In the genomic region with DNA sequence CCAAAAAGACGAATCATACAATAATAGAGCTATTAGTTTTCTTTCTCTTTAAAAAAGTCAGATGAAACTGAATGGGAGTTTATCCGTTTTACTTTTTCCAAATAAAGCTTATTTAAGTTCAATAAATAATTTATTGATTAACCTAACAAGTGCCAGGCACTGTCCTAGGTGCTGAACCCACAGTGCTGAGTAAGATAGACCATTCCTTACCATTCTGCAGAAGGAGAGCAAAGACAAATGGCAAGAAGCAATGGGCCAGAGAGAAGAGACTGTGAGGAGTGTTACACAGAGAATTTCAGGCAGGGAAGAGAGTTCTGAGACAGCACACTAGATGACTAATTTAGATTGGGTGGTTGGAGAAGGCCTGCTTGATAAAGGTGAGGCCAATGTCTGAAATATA, we compare ENCODE assay signal across 1 cellular context.
TF ChIP-seq lines count a peak whose summit lies in the region.

No MANE protein-coding gene starts in this region.

TF ChIP-seq in HepG2, 621 proteins besides CTCF, POLR2A, EP300 and RAD21 (continued from another document):
- TF ChIP-seq ARID5B (CRISPR knock-in tag; IDR thresholded peaks at IDR 0.05) (no peak), ZNF232 (CRISPR knock-in tag; IDR thresholded peaks at IDR 0.05; ENCODE audit: borderline replicate concordance) (no peak), ZFP82 (CRISPR knock-in tag; IDR thresholded peaks at IDR 0.05; ENCODE audit: borderline replicate concordance) (no peak)
- TF ChIP-seq, protein P1, sequence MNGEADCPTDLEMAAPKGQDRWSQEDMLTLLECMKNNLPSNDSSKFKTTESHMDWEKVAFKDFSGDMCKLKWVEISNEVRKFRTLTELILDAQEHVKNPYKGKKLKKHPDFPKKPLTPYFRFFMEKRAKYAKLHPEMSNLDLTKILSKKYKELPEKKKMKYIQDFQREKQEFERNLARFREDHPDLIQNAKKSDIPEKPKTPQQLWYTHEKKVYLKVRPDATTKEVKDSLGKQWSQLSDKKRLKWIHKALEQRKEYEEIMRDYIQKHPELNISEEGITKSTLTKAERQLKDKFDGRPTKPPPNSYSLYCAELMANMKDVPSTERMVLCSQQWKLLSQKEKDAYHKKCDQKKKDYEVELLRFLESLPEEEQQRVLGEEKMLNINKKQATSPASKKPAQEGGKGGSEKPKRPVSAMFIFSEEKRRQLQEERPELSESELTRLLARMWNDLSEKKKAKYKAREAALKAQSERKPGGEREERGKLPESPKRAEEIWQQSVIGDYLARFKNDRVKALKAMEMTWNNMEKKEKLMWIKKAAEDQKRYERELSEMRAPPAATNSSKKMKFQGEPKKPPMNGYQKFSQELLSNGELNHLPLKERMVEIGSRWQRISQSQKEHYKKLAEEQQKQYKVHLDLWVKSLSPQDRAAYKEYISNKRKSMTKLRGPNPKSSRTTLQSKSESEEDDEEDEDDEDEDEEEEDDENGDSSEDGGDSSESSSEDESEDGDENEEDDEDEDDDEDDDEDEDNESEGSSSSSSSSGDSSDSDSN (CRISPR knock-in tag; IDR thresholded peaks at IDR 0.05): no peak
